Comparison of ENCODE assay signal across 24 cellular contexts in the genomic region with DNA sequence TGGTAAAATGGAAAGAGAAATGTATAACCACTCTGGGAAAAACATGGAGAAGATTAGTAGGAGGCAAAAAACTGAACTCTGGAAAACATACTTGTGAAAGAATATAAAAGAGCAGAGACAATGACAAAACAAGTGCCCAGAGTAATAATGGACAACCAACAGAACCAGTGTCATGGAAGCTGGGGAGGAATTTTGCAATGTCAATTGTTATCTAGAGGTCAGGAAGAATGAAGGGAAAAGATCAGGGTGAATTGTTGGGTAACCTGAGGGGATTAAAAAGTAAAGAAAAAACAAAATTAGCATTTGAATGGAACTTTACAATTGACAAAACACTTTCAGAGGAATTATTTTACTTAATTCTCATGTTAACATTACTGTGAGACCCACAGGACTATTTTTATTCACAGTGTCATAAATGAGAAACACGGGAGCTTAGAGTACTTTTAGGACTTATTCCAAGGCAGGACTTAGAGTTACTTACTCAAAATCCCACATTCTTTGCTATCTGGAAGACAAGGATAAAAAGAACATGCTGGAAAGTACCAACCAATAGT. TPM values are rescaled to one million over a fixed set of nuclear protein-coding genes. Genes with fewer than 3 reads are reported as not detected.
"Had no signal": no experiment of that assay in that cellular context is flagged by ENCODE, and none has a peak within 500 bp of the region (broad histone marks: within the 10 kb centered on the region; RNA-seq: fewer than 3 reads in every experiment).

No MANE protein-coding gene starts in this region.

- H3K36me3 Mint-ChIP-seq: memory B cell; naive thymus-derived CD8-positive, alpha-beta T cell had no signal

- H3K27me3 ChIP-seq: esophagus muscularis mucosa, heart right ventricle, tibial nerve had no signal

- H3K4me3 Mint-ChIP-seq: activated CD4-positive, alpha-beta memory T cell treated with anti-CD3 and anti-CD28 coated beads, Interleukin-2, amount 10 ng/mL, durations not matched to agents 7 days and 5 days; activated CD4-positive, alpha-beta T cell treated with anti-CD3 and anti-CD28 coated beads, Interleukin-2, amount 10 ng/mL, durations not matched to agents 7 days and 5 days; activated T-cell treated with anti-CD3 and anti-CD28 coated beads, Interleukin-2, amount 50 U/mL, for 24 hours; memory B cell; naive thymus-derived CD8-positive, alpha-beta T cell; T-helper 1 cell treated with Interleukin-12 subunit alpha and Interleukin-12 subunit beta and Interleukin-4 antibody, amounts not matched to agents 30 μg/mL and 1 μg/mL, for 36 hours had no signal

- H3K27ac ChIP-seq: foreskin keratinocyte, tibial nerve had no signal

- H3K27ac Mint-ChIP-seq: activated CD4-positive, alpha-beta memory T cell treated with anti-CD3 and anti-CD28 coated beads, Interleukin-2, amount 10 ng/mL, durations not matched to agents 7 days and 5 days; activated CD4-positive, alpha-beta T cell treated with anti-CD3 and anti-CD28 coated beads, Interleukin-2, amount 10 ng/mL, durations not matched to agents 7 days and 5 days; activated T-cell treated with anti-CD3 and anti-CD28 coated beads, Interleukin-2, amount 50 U/mL, for 24 hours; memory B cell; naive thymus-derived CD8-positive, alpha-beta T cell; T-helper 1 cell treated with Interleukin-12 subunit alpha and Interleukin-12 subunit beta and Interleukin-4 antibody, amounts not matched to agents 30 μg/mL and 1 μg/mL, for 36 hours had no signal

- H3K27me3 Mint-ChIP-seq: activated T-cell treated with anti-CD3 and anti-CD28 coated beads, Interleukin-2, amount 50 U/mL, for 24 hours; memory B cell had no signal

- H3K4me1 ChIP-seq: foreskin keratinocyte, tibial nerve had no signal

- H3K36me3 ChIP-seq: esophagus muscularis mucosa, heart right ventricle, tibial nerve had no signal

- H3K4me3 ChIP-seq: esophagus muscularis mucosa, heart right ventricle, tibial nerve had no signal

- ATAC-seq: foreskin keratinocyte; heart right ventricle; left colon; naive thymus-derived CD8-positive, alpha-beta T cell; right cardiac atrium had no signal

- H3K4me1 Mint-ChIP-seq: activated CD4-positive, alpha-beta memory T cell treated with anti-CD3 and anti-CD28 coated beads, Interleukin-2, amount 10 ng/mL, durations not matched to agents 7 days and 5 days; activated CD4-positive, alpha-beta T cell treated with anti-CD3 and anti-CD28 coated beads, Interleukin-2, amount 10 ng/mL, durations not matched to agents 7 days and 5 days; memory B cell; naive thymus-derived CD8-positive, alpha-beta T cell had no signal

- DNase-seq: activated CD4-positive, alpha-beta memory T cell treated with anti-CD3 and anti-CD28 coated beads, Interleukin-2, amount 10 ng/mL, durations not matched to agents 7 days and 5 days; activated CD4-positive, alpha-beta T cell treated with anti-CD3 and anti-CD28 coated beads for 1 hour; activated CD4-positive, alpha-beta T cell treated with anti-CD3 and anti-CD28 coated beads, Interleukin-2, amount 10 ng/mL, durations not matched to agents 7 days and 5 days; activated CD8-positive, alpha-beta memory T cell treated with anti-CD3 and anti-CD28 coated beads, Interleukin-2, amount 50 U/mL, for 48 hours; activated gamma-delta T cell; activated naive CD4-positive, alpha-beta T cell treated with anti-CD3 and anti-CD28 coated beads, Interleukin-2, amount 50 U/mL, for 16 hours; activated T-cell treated with anti-CD3 and anti-CD28 coated beads, Interleukin-2, amount 50 U/mL, for 24 hours; amniotic stem cell; caudate nucleus; cortex of kidney; foreskin keratinocyte; heart right ventricle; left colon; naive thymus-derived CD8-positive, alpha-beta T cell; posterior cingulate gyrus; right cardiac atrium; stimulated activated CD4-positive, alpha-beta T cell treated with anti-CD3 and anti-CD28 coated beads, Interleukin-2, amount 100 ng/mL, for 48 hours; stimulated activated naive CD4-positive, alpha-beta T cell treated with Interleukin-2 at 50 U/mL for 16 hours; SW 1271; T1000 had no signal

RNA-seq across cellular contexts. Expression of a gene that starts 19.4 kb away (rescaled TPM):
- total RNA-seq: foreskin keratinocyte had no signal
